ENCODE assay signal across 7 cellular contexts in the genomic region with DNA sequence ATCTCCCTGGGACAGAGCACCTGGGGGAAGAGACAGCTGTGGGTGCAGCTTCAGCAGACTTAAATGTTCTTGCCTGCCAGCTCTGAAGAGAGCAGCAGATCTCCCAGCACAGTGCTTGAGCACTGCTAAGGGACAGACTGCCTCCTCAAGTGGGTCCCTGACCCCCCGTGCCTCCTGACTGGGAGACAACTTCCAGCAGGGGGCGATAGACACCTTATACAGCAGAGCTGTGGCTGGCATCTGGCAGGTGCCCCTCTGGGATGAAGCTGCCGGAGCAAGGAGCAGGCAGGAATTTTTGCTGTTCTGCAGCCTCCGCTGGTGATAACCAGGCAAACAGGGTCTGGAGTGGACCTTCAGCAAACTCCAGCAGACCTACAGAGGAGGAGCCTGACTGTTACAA.
A peak's percentile ranks its signal among the peaks of the same experiment; 100 is the strongest.
DNase-seq lines count a peak whose midpoint lies in the region; ATAC-seq, FAIRE-seq and TF ChIP-seq lines count a peak whose summit lies in the region.
"Not testable (repeated sequence)": the region's sequence is repeated elsewhere in the genome, so short reads cannot be mapped to it uniquely, and the experiment has no call there.

No MANE protein-coding gene starts in this region.

- H3K4me3 Mint-ChIP-seq in activated CD4-positive, alpha-beta T cell treated with anti-CD3 and anti-CD28 coated beads for 36 hours, result not testable (repeated sequence)

- WGBS in mesendoderm (ENCODE audit: extremely low coverage, insufficient coverage, low lambda C conversion rate), result no CpG with 5 or more reads among the region's 4 CpGs

- POLR2A ChIA-PET in activated CD4-positive, alpha-beta T cell treated with anti-CD3 and anti-CD28 coated beads for 36 hours (lab: Charles Lee), result not testable (repeated sequence)

- H3K36me3 ChIP-seq in Karpas-422 (ENCODE audit: insufficient read depth, low read length); OCI-LY1 (ENCODE audit: insufficient read depth, low read length); mesendoderm (ENCODE audit: control insufficient read depth, insufficient read depth, low read length): not testable (repeated sequence)

- peaks cover 18% of the 10 kb centered on the region for H3K9me3 Mint-ChIP-seq in activated CD4-positive, alpha-beta T cell treated with anti-CD3 and anti-CD28 coated beads for 36 hours (ENCODE audit: low read depth)

- H2BK5ac ChIP-seq in mesendoderm (ENCODE audit: low read length), result not testable (repeated sequence)

- not testable (repeated sequence) for ATAC-seq in activated CD4-positive, alpha-beta T cell treated with anti-CD3 and anti-CD28 coated beads for 36 hours

- H3K4me1 ChIP-seq in Karpas-422 (ENCODE audit: low read length); OCI-LY1 (ENCODE audit: insufficient read depth, low read length, severe bottlenecking); mesendoderm (ENCODE audit: control insufficient read depth, low read depth, low read length): not testable (repeated sequence)

- H3K23ac ChIP-seq in mesendoderm (ENCODE audit: low read length), result not testable (repeated sequence)

- TF ChIP-seq CTCF in D721Med (IDR thresholded peaks at IDR 0.05; ENCODE audit: insufficient read depth, missing control alignments) (peak; percentile 50), GM12874 (IDR thresholded peaks at IDR 0.05; ENCODE audit: insufficient read depth, low read depth, low read length) (peak; percentile 51), OCI-LY1 (IDR thresholded peaks at IDR 0.05; ENCODE audit: low read length) (peak; percentile 48), epithelial cell of proximal tubule (conservative IDR thresholded peaks at IDR 0.05; ENCODE audit: low read depth, low read length) (peak; percentile 27)

- not testable (repeated sequence) for H3K27me3 Mint-ChIP-seq in activated CD4-positive, alpha-beta T cell treated with anti-CD3 and anti-CD28 coated beads for 36 hours

- H3K27ac Mint-ChIP-seq in activated CD4-positive, alpha-beta T cell treated with anti-CD3 and anti-CD28 coated beads for 36 hours, result not testable (repeated sequence)

- not testable (repeated sequence) for H4K20me1 ChIP-seq in Karpas-422 (ENCODE audit: insufficient read depth, low read depth, low read length); OCI-LY1 (ENCODE audit: insufficient read depth, low read length)

- not testable (repeated sequence) for H3K4ac ChIP-seq in mesendoderm (ENCODE audit: low read depth, low read length)

- FAIRE-seq in D721Med (lab: Jason Lieb, UNC), result not testable (repeated sequence)

- not testable (repeated sequence) for H3K9me3 ChIP-seq in Karpas-422 (ENCODE audit: low read length); OCI-LY1 (ENCODE audit: low read length)

- H4K5ac ChIP-seq in mesendoderm (ENCODE audit: low read length), result not testable (repeated sequence)

- H2BK15ac ChIP-seq in mesendoderm (replicated peaks; ENCODE audit: low read depth), result not testable (repeated sequence)

- DNase-seq in D721Med (ENCODE audit: insufficient read length, low spot score); epithelial cell of proximal tubule (ENCODE audit: low read depth): not testable (repeated sequence)
- peak; percentile 61 for DNase-seq in Karpas-422
- peak; percentile 20 for DNase-seq in activated CD4-positive, alpha-beta T cell treated with anti-CD3 and anti-CD28 coated beads for 36 hours
- DNase-seq in mesendoderm, result peak; percentile 67

- H3K9ac ChIP-seq in Karpas-422 (ENCODE audit: low read length); OCI-LY1 (ENCODE audit: low read length); mesendoderm (ENCODE audit: low read length): not testable (repeated sequence)

- intact Hi-C loops in activated CD4-positive, alpha-beta T cell treated with anti-CD3 and anti-CD28 coated beads for 36 hours (cut with DNase I, micrococcal nuclease), result not testable (repeated sequence)

- H3K79me2 ChIP-seq in Karpas-422 (ENCODE audit: low read length); OCI-LY1 (ENCODE audit: insufficient read depth, low read length); mesendoderm (ENCODE audit: control insufficient read depth, insufficient read depth, low read length): not testable (repeated sequence)

- H3K18ac ChIP-seq in mesendoderm (ENCODE audit: low read length), result not testable (repeated sequence)

- not testable (repeated sequence) for H4K8ac ChIP-seq in mesendoderm (ENCODE audit: low read depth, low read length)

- not testable (repeated sequence) for H2AK5ac ChIP-seq in mesendoderm (ENCODE audit: low read length)

- not testable (repeated sequence) for H3K4me3 ChIP-seq in Karpas-422 (ENCODE audit: low read length); OCI-LY1 (ENCODE audit: low read depth, low read length, poor library complexity, severe bottlenecking); epithelial cell of proximal tubule (ENCODE audit: low read depth, low read length); mesendoderm (ENCODE audit: low read length)

- not testable (repeated sequence) for H3K56ac ChIP-seq in mesendoderm (ENCODE audit: low read length)

- not testable (repeated sequence) for H2BK120ac ChIP-seq in mesendoderm (ENCODE audit: low read depth, low read length)

- CTCF ChIA-PET in activated CD4-positive, alpha-beta T cell treated with anti-CD3 and anti-CD28 coated beads for 36 hours (lab: Charles Lee), result interaction anchor here (0.6 kb wide), 1 partner anchor 650 kb away, joined by 3 read pairs; no protein-coding TSS in a partner anchor

- not testable (repeated sequence) for H3K27ac ChIP-seq in Karpas-422 (ENCODE audit: low read length); OCI-LY1 (ENCODE audit: low read depth, low read length, poor library complexity, severe bottlenecking); mesendoderm (ENCODE audit: low read depth, low read length)

- not testable (repeated sequence) for H3K79me1 ChIP-seq in mesendoderm (ENCODE audit: low read length)

- H3F3A ChIP-seq in OCI-LY1 (ENCODE audit: insufficient read depth, low read length), result not testable (repeated sequence)

- not testable (repeated sequence) for H3K27me3 ChIP-seq in Karpas-422 (ENCODE audit: low read length); OCI-LY1 (ENCODE audit: insufficient read depth, low read length); mesendoderm (ENCODE audit: insufficient read depth, low read length, poor library complexity)

- H3K4me2 ChIP-seq in Karpas-422 (ENCODE audit: low read depth, low read length, poor library complexity, severe bottlenecking); OCI-LY1 (ENCODE audit: low read length); mesendoderm (ENCODE audit: low read length): not testable (repeated sequence)

- H2AFZ ChIP-seq in Karpas-422 (ENCODE audit: low read length); OCI-LY1 (ENCODE audit: low read length): not testable (repeated sequence)

- H3K36me3 Mint-ChIP-seq in activated CD4-positive, alpha-beta T cell treated with anti-CD3 and anti-CD28 coated beads for 36 hours (ENCODE audit: low read depth), result not testable (repeated sequence)

- not testable (repeated sequence) for H3K9me2 ChIP-seq in Karpas-422 (replicated peaks; ENCODE audit: insufficient read depth, low read length); OCI-LY1 (ENCODE audit: low read depth, low read length)

- H3K4me1 Mint-ChIP-seq in activated CD4-positive, alpha-beta T cell treated with anti-CD3 and anti-CD28 coated beads for 36 hours, result not testable (repeated sequence)
